Comparison of ENCODE assay signal across 1 cellular context in genomic region chr17:61000911-61001310, GRCh38.
TF ChIP-seq lines count a peak whose summit lies in the region.

No MANE protein-coding gene starts in this region.

TF ChIP-seq in H1, 55 proteins besides CTCF, POLR2A, EP300 and RAD21 (continued from another document):
- TF ChIP-seq SIN3A (conservative IDR thresholded peaks at IDR 0.05 in 1 of 2, IDR thresholded peaks at IDR 0.05 in 1 of 2; ENCODE audit: low read depth in 1 of 2, low read length in 2 of 2) = no peak
- TF ChIP-seq NRF1 (IDR thresholded peaks at IDR 0.05; ENCODE audit: low read depth, low read length) = no peak
- no peak for TF ChIP-seq CEBPB (IDR thresholded peaks at IDR 0.05; ENCODE audit: low read depth, low read length)
